ENCODE assay signal across 16 cellular contexts in genomic region chr3:101171797-101172196, GRCh38.
DNase-seq lines count a peak whose midpoint lies in the region; ATAC-seq and TF ChIP-seq lines count a peak whose summit lies in the region.
"Had no signal": no experiment of that assay in that cellular context is flagged by ENCODE, and none has a peak within 500 bp of the region (broad histone marks: within the 10 kb centered on the region; RNA-seq: fewer than 3 reads in every experiment).

No MANE protein-coding gene starts in this region.

- CTCF ChIA-PET in activated CD4-positive, alpha-beta T cell treated with anti-CD3 and anti-CD28 coated beads, Interleukin-2, amount 10 ng/mL, durations not matched to agents 7 days and 5 days (lab: Charles Lee) = no interaction called here

- DNase-seq in activated CD4-positive, alpha-beta T cell treated with anti-CD3 and anti-CD28 coated beads for 48 hours = peak; percentile 46
- no peak for DNase-seq in activated CD4-positive, alpha-beta T cell treated with anti-CD3 and anti-CD28 coated beads, Interleukin-2, amount 10 ng/mL, durations not matched to agents 7 days and 5 days
- DNase-seq in left ventricle myocardium superior (no peak), right atrium auricular region (ENCODE audit: low spot score) (no peak), NCI-H2029 (lab: John Stamatoyannopoulos, UW) (no peak)
- DNase-seq in activated T-helper 2 cell treated with anti-CD3 and anti-CD28 coated beads, Interferon-gamma antibody, Interleukin-2, Interleukin-4, amounts not matched to agents 10 μg/mL and 5 μg/mL and 100 μg/mL, durations not matched to agents 14 hours and 24 hours and 36 hours (ENCODE audit: low spot score) = no peak
- DNase-seq in activated CD8-positive, alpha-beta memory T cell treated with anti-CD3 and anti-CD28 coated beads, Interleukin-2, amount 50 U/mL, for 4 hours = no peak
- DNase-seq: CD8-positive, alpha-beta T cell; H7; NCI-H1048; NCI-H1436 treated with DMSO at 0.1 percent for 48 hours; NCI-H2107; NCI-H226; NCI-H526; NK-92 treated with Interleukin-12 subunit alpha and Interleukin-12 subunit beta, amount 100 ng/mL, for 24 hours had no signal

- peaks cover 7% of the 10 kb centered on the region for H3K27me3 Mint-ChIP-seq in activated CD4-positive, alpha-beta T cell treated with anti-CD3 and anti-CD28 coated beads, Interleukin-2, amount 10 ng/mL, durations not matched to agents 7 days and 5 days
- no peaks in the 10 kb centered on the region for H3K27me3 Mint-ChIP-seq in activated T-helper 2 cell treated with anti-CD3 and anti-CD28 coated beads, Interferon-gamma antibody, Interleukin-2, Interleukin-4, amounts not matched to agents 10 μg/mL and 5 μg/mL and 100 μg/mL, durations not matched to agents 14 hours and 24 hours and 36 hours (ENCODE audit: low read depth)
- H3K27me3 Mint-ChIP-seq in stimulated activated naive CD8-positive, alpha-beta T cell treated with anti-CD3 and anti-CD28 coated beads, Interleukin-15, Interleukin-2, amounts not matched to agents 100 ng/mL and 50 ng/mL, for 24 hours = peaks cover 13% of the 10 kb centered on the region

- no peaks in the 10 kb centered on the region for H3K36me3 Mint-ChIP-seq in activated CD4-positive, alpha-beta T cell treated with anti-CD3 and anti-CD28 coated beads, Interleukin-2, amount 10 ng/mL, durations not matched to agents 7 days and 5 days (ENCODE audit: low read depth)
- peaks cover 9% of the 10 kb centered on the region for H3K36me3 Mint-ChIP-seq in activated T-helper 2 cell treated with anti-CD3 and anti-CD28 coated beads, Interferon-gamma antibody, Interleukin-2, Interleukin-4, amounts not matched to agents 10 μg/mL and 5 μg/mL and 100 μg/mL, durations not matched to agents 14 hours and 24 hours and 36 hours (ENCODE audit: low read depth)
- peaks cover 7% of the 10 kb centered on the region for H3K36me3 Mint-ChIP-seq in stimulated activated naive CD8-positive, alpha-beta T cell treated with anti-CD3 and anti-CD28 coated beads, Interleukin-15, Interleukin-2, amounts not matched to agents 100 ng/mL and 50 ng/mL, for 24 hours (ENCODE audit: low read depth)
- H3K36me3 Mint-ChIP-seq: CD8-positive, alpha-beta T cell had no signal

- H3K4me1 Mint-ChIP-seq in activated CD4-positive, alpha-beta T cell treated with anti-CD3 and anti-CD28 coated beads, Interleukin-2, amount 10 ng/mL, durations not matched to agents 7 days and 5 days = peaks cover 4% of the 10 kb centered on the region
- peaks cover 36% of the 10 kb centered on the region for H3K4me1 Mint-ChIP-seq in activated T-helper 2 cell treated with anti-CD3 and anti-CD28 coated beads, Interferon-gamma antibody, Interleukin-2, Interleukin-4, amounts not matched to agents 10 μg/mL and 5 μg/mL and 100 μg/mL, durations not matched to agents 14 hours and 24 hours and 36 hours (ENCODE audit: low read depth)
- H3K4me1 Mint-ChIP-seq in stimulated activated naive CD8-positive, alpha-beta T cell treated with anti-CD3 and anti-CD28 coated beads, Interleukin-15, Interleukin-2, amounts not matched to agents 100 ng/mL and 50 ng/mL, for 24 hours (ENCODE audit: low read depth) = peaks cover 32% of the 10 kb centered on the region

- no peak overlapping the region for H3K4me3 Mint-ChIP-seq in activated CD4-positive, alpha-beta T cell treated with anti-CD3 and anti-CD28 coated beads, Interleukin-2, amount 10 ng/mL, durations not matched to agents 7 days and 5 days
- H3K4me3 Mint-ChIP-seq in activated T-helper 2 cell treated with anti-CD3 and anti-CD28 coated beads, Interferon-gamma antibody, Interleukin-2, Interleukin-4, amounts not matched to agents 10 μg/mL and 5 μg/mL and 100 μg/mL, durations not matched to agents 14 hours and 24 hours and 36 hours (ENCODE audit: low read depth) = peak overlapping the region; percentile 5
- H3K4me3 Mint-ChIP-seq in stimulated activated naive CD8-positive, alpha-beta T cell treated with anti-CD3 and anti-CD28 coated beads, Interleukin-15, Interleukin-2, amounts not matched to agents 100 ng/mL and 50 ng/mL, for 24 hours = peak overlapping the region; percentile 12
- H3K4me3 Mint-ChIP-seq: CD8-positive, alpha-beta T cell had no signal

- H3K36me3 ChIP-seq in right atrium auricular region = no peaks in the 10 kb centered on the region

- no peak for TF ChIP-seq CTCF in right atrium auricular region (IDR thresholded peaks at IDR 0.05)

- peak; percentile 38 for ATAC-seq in left ventricle myocardium superior
- ATAC-seq: CD8-positive, alpha-beta T cell had no signal

- intact Hi-C loops in left ventricle myocardium superior (cut with micrococcal nuclease) = no loop called here
- intact Hi-C loops in activated T-helper 2 cell treated with anti-CD3 and anti-CD28 coated beads, Interferon-gamma antibody, Interleukin-2, Interleukin-4, amounts not matched to agents 10 μg/mL and 5 μg/mL and 100 μg/mL, durations not matched to agents 14 hours and 24 hours and 36 hours (cut with micrococcal nuclease) = loop anchor here (1.0 to 5.0 kb wide), 11 partner anchors 17 to 551 kb away; partner anchors contain the start of genes CEP97 and PCNP

- peaks cover 0 to 17% of the 10 kb centered on the region in 2 donors for H3K4me1 ChIP-seq in right atrium auricular region

- H3K27me3 ChIP-seq in right atrium auricular region = no peaks in the 10 kb centered on the region

- H3K4me3 ChIP-seq in right atrium auricular region = no peak overlapping the region

- H3K27ac Mint-ChIP-seq in activated CD4-positive, alpha-beta T cell treated with anti-CD3 and anti-CD28 coated beads, Interleukin-2, amount 10 ng/mL, durations not matched to agents 7 days and 5 days = no peak overlapping the region
- peak overlapping the region; percentile 96 for H3K27ac Mint-ChIP-seq in activated T-helper 2 cell treated with anti-CD3 and anti-CD28 coated beads, Interferon-gamma antibody, Interleukin-2, Interleukin-4, amounts not matched to agents 10 μg/mL and 5 μg/mL and 100 μg/mL, durations not matched to agents 14 hours and 24 hours and 36 hours
- peak overlapping the region; percentile 91 for H3K27ac Mint-ChIP-seq in stimulated activated naive CD8-positive, alpha-beta T cell treated with anti-CD3 and anti-CD28 coated beads, Interleukin-15, Interleukin-2, amounts not matched to agents 100 ng/mL and 50 ng/mL, for 24 hours
- H3K27ac Mint-ChIP-seq: CD8-positive, alpha-beta T cell had no signal

- POLR2A ChIA-PET in activated CD4-positive, alpha-beta T cell treated with anti-CD3 and anti-CD28 coated beads, Interleukin-2, amount 10 ng/mL, durations not matched to agents 7 days and 5 days (lab: Charles Lee) = no interaction called here

- H3K9me3 ChIP-seq in right atrium auricular region = no peaks in the 10 kb centered on the region

- H3K27ac ChIP-seq in right atrium auricular region = no peak overlapping the region

- no peaks in the 10 kb centered on the region for H3K9me3 Mint-ChIP-seq in activated CD4-positive, alpha-beta T cell treated with anti-CD3 and anti-CD28 coated beads, Interleukin-2, amount 10 ng/mL, durations not matched to agents 7 days and 5 days
- peaks cover 18% of the 10 kb centered on the region for H3K9me3 Mint-ChIP-seq in activated T-helper 2 cell treated with anti-CD3 and anti-CD28 coated beads, Interferon-gamma antibody, Interleukin-2, Interleukin-4, amounts not matched to agents 10 μg/mL and 5 μg/mL and 100 μg/mL, durations not matched to agents 14 hours and 24 hours and 36 hours
- no peaks in the 10 kb centered on the region for H3K9me3 Mint-ChIP-seq in stimulated activated naive CD8-positive, alpha-beta T cell treated with anti-CD3 and anti-CD28 coated beads, Interleukin-15, Interleukin-2, amounts not matched to agents 100 ng/mL and 50 ng/mL, for 24 hours
- H3K9me3 Mint-ChIP-seq: CD8-positive, alpha-beta T cell had no signal
